In genomic region chr15:68819451-68820204, GRCh38 we compare ENCODE assay signal across 8 cellular contexts. TPM values are rescaled to one million over a fixed set of nuclear protein-coding genes. Genes with fewer than 3 reads are reported as not detected.
DNase-seq lines count a peak whose midpoint lies in the region; ATAC-seq and TF ChIP-seq lines count a peak whose summit lies in the region.

No MANE protein-coding gene starts in this region.

- POLR2A ChIA-PET in CD4-positive, alpha-beta memory T cell (lab: Charles Lee; ENCODE audit: partially characterized antibody): interaction anchor here (0.7 to 6.4 kb wide), 12 partner anchors 8 to 542 kb away, joined by 3 to 92 read pairs (median 6); partner anchors contain the start of gene FEM1B
- POLR2A ChIA-PET in HEK293T (lab: Yijun Ruan, JAX): interaction anchor here (0.9 to 4.7 kb wide), 13 partner anchors 9 to 542 kb away, joined by 3 to 37 read pairs (median 5); partner anchors contain the start of gene FEM1B

- peak in 4 of 5 donors; percentile 41 to 56 (median 48) for DNase-seq in CD4-positive, alpha-beta memory T cell
- DNase-seq in HEK293T (ENCODE audit: extremely low spot score) (peak; percentile 29), RWPE2 (ENCODE audit: low spot score) (no peak), amygdala (lab: John Stamatoyannopoulos, UW) (peak in 33 of 56 donors; percentile 9 to 77 (median 60)), left ventricle myocardium superior (peak; percentile 58), prostate gland (ENCODE audit: low spot score) (peak; percentile 42)

- ATAC-seq in RWPE2 (ENCODE audit: low read depth) (peak; percentile 2; the same call in 1 of the 3 replicates), left ventricle myocardium superior (peak; percentile 28), HG03460 (IDR thresholded peaks at IDR 0.05; ENCODE audit: unreplicated experiment) (no peak), GM18511 (IDR thresholded peaks at IDR 0.05; ENCODE audit: unreplicated experiment) (no peak)

- H3K27ac Mint-ChIP-seq in CD4-positive, alpha-beta memory T cell: peak overlapping the region; percentile 93 to 99 (median 98)

- H3K27me3 Mint-ChIP-seq in CD4-positive, alpha-beta memory T cell: no peaks in the 10 kb centered on the region

- H3K36me3 ChIP-seq in CD4-positive, alpha-beta memory T cell (ENCODE audit: insufficient read depth, low read length): no peaks in the 10 kb centered on the region
- H3K36me3 ChIP-seq in RWPE2 (ENCODE audit: low read depth): 0 out of 2 replicates have a peak, but pooled peaks cover 5% of the 10 kb centered on the region
- H3K36me3 ChIP-seq in prostate gland: no peaks in the 10 kb centered on the region

- under 1% methylated on average over 52 of the region's 52 CpGs for WGBS in prostate gland

- peaks cover 26 to 47% (median 30%) of the 10 kb centered on the region in 4 donors for H3K4me1 Mint-ChIP-seq in CD4-positive, alpha-beta memory T cell

- TF ChIP-seq CTCF in RWPE2 (IDR thresholded peaks at IDR 0.05; ENCODE audit: poor library complexity, severe bottlenecking) (no peak), prostate gland (IDR thresholded peaks at IDR 0.05) (no peak)

- peak overlapping the region; percentile 77 to 88 for H3K4me3 ChIP-seq in CD4-positive, alpha-beta memory T cell (ENCODE audit: low read length in 2 of 2)
- H3K4me3 ChIP-seq in RWPE2 (ENCODE audit: severe bottlenecking) (peak overlapping the region; percentile 91), prostate gland (peak overlapping the region; percentile 88 to 96)

- no peaks in the 10 kb centered on the region for H3K27me3 ChIP-seq in CD4-positive, alpha-beta memory T cell (ENCODE audit: insufficient read depth, low read length)
- H3K27me3 ChIP-seq in RWPE2 (ENCODE audit: insufficient read depth, poor library complexity, severe bottlenecking) (no peaks in the 10 kb centered on the region), prostate gland (replicated peaks; ENCODE audit: insufficient read depth) (no peaks in the 10 kb centered on the region)

- peak overlapping the region; percentile 91 for H3K27ac ChIP-seq in CD4-positive, alpha-beta memory T cell (ENCODE audit: low read depth, low read length)
- peak overlapping the region; percentile 76 for H3K27ac ChIP-seq in RWPE2 (ENCODE audit: poor library complexity, severe bottlenecking)
- H3K27ac ChIP-seq in prostate gland: peak overlapping the region; percentile 99 to 100

- CTCF ChIA-PET in CD4-positive, alpha-beta memory T cell (lab: Charles Lee; ENCODE audit: partially characterized antibody): interaction anchor here (1.3 to 3.3 kb wide), 3 partner anchors 9 to 56 kb away, joined by 3 to 13 read pairs (median 4); no protein-coding TSS in a partner anchor
- CTCF ChIA-PET in HEK293T (lab: Yijun Ruan, JAX): interaction anchor here (0.7 to 1.2 kb wide), 4 partner anchors 9 to 56 kb away, joined by 3 to 5 read pairs (median 4); no protein-coding TSS in a partner anchor

- intact Hi-C loops in CD4-positive, alpha-beta memory T cell (cut with micrococcal nuclease): loop anchor here (5.0 to 10.0 kb wide), 3 partner anchors 58 to 648 kb away; partner anchors contain the start of gene KIF23
- intact Hi-C loops in left ventricle myocardium superior (cut with micrococcal nuclease): loop anchor here (10.0 kb wide), 1 partner anchor 245 kb away; the partner anchor contains the start of gene CORO2B
- intact Hi-C loops in prostate gland (cut with DNase I): loop anchor here (5.0 kb wide), 2 partner anchors 87 to 542 kb away; partner anchors contain the start of gene FEM1B

- peaks cover 0 to 2% (median 0%) of the 10 kb centered on the region in 8 donors for H3K9me3 Mint-ChIP-seq in CD4-positive, alpha-beta memory T cell

- H3K4me3 Mint-ChIP-seq in CD4-positive, alpha-beta memory T cell: peak overlapping the region; percentile 93 to 100 (median 98)

- H3K9me3 ChIP-seq in CD4-positive, alpha-beta memory T cell (ENCODE audit: control insufficient read depth in 1 of 2, low read length in 2 of 2): no peaks in the 10 kb centered on the region
- H3K9me3 ChIP-seq in RWPE2 (ENCODE audit: severe bottlenecking): no peaks in the 10 kb centered on the region
- no peaks in the 10 kb centered on the region for H3K9me3 ChIP-seq in prostate gland

- H3K36me3 Mint-ChIP-seq in CD4-positive, alpha-beta memory T cell: peaks cover 0 to 25% of the 10 kb centered on the region in 2 donors

- peaks cover 38% of the 10 kb centered on the region for H3K4me1 ChIP-seq in CD4-positive, alpha-beta memory T cell (ENCODE audit: insufficient read depth, low read length)
- H3K4me1 ChIP-seq in RWPE2 (ENCODE audit: insufficient read depth, poor library complexity, severe bottlenecking) (peaks cover 19% of the 10 kb centered on the region), prostate gland (replicated peaks) (peaks cover 12% of the 10 kb centered on the region)

- peak; percentile 35 for TF ChIP-seq POLR2A in prostate gland (IDR thresholded peaks at IDR 0.05)

TF ChIP-seq in HEK293T, 16 proteins besides CTCF, POLR2A, EP300 and RAD21:
- TF ChIP-seq CTBP1 (IDR thresholded peaks at IDR 0.05; ENCODE audit: borderline replicate concordance): no peak
- TF ChIP-seq SUZ12 (IDR thresholded peaks at IDR 0.05): no peak
- no peak for TF ChIP-seq HDGF (IDR thresholded peaks at IDR 0.05; ENCODE audit: borderline replicate concordance)
- no peak for TF ChIP-seq FOXM1 (IDR thresholded peaks at IDR 0.05; ENCODE audit: borderline replicate concordance)
- TF ChIP-seq NFRKB (IDR thresholded peaks at IDR 0.05): no peak
- TF ChIP-seq ZNF384 (IDR thresholded peaks at IDR 0.05): no peak
- TF ChIP-seq L3MBTL2 (conservative IDR thresholded peaks at IDR 0.05): no peak
- TF ChIP-seq SP1 (IDR thresholded peaks at IDR 0.05): no peak
- TF ChIP-seq BHLHE40 (IDR thresholded peaks at IDR 0.05; ENCODE audit: borderline replicate concordance): no peak
- TF ChIP-seq LEF1 (IDR thresholded peaks at IDR 0.05; ENCODE audit: borderline replicate concordance): no peak
- no peak for TF ChIP-seq FOXK2 (IDR thresholded peaks at IDR 0.05)
- TF ChIP-seq ARNT (IDR thresholded peaks at IDR 0.05): no peak; the same call in 1 of the 2 replicates

RNA-seq across cellular contexts. Expression of gene ANP32A, which starts 1.1 kb away (rescaled TPM):
- total RNA-seq in CD4-positive, alpha-beta memory T cell: 100 to 1,000 TPM; 134 TPM
- polyA plus RNA-seq in CD4-positive, alpha-beta memory T cell: 10 to 100 TPM; 52.7 to 64.5 TPM
- total RNA-seq in left ventricle myocardium superior (138 TPM), prostate gland (10 to 100 TPM; 52.6 to 70.8 TPM)

Comparison
In these comparisons a context has a peak if more than half of its experiments do, and no peak if none do; other contexts are left out.
1. ATAC-seq: peak in RWPE2 (single experiment) and left ventricle myocardium superior (single experiment); none in HG03460 (single experiment) and GM18511 (single experiment).
2. Peak in every context shown above with its lines, with median percentiles within 50 percentile points of each other: H3K27ac ChIP-seq and H3K4me3 ChIP-seq.